2 cellular contexts compared by ENCODE assay signal in the genomic region with DNA sequence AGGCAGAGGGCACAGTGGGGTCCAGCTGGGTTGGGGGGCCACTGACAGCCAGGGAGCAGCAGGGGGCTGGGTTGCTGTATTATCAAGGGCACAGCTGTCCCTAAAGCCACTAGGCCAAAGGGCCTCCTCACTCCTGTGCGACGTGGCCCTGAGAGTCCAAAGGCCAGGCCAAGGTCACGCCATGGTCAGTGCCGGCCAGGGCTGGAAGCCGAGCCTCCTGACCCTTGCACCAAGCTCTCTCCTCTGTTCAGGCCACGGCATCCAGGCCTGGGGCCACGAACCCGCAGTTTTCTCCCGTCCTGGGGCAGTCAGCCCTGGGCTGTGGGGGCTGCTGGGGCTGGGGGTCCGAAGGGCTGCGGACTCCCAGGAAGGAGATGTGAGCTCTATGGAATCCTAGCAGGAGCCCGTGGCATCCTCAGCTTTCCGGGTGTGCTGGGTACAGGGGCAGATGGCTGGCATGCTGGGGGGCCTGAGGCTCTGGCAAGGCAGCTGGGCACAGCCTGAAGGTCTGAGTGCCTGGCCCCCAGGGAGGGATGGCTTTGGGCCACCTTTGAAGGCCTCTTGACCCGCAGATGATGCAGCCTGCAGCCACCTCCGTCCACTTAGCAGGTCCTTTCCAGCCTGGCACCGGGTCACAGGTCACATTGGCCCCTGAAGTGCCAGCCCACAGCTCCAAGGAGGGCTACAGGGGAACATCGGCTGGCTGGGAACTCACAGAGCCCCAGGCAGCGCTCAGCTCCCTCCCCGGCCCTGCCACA.
TF ChIP-seq lines count a peak whose summit lies in the region.

No MANE protein-coding gene starts in this region.

TF ChIP-seq in WTC11, 78 proteins besides CTCF, POLR2A, EP300 and RAD21 (continued from another document):
- TF ChIP-seq AR (CRISPR knock-in tag; IDR thresholded peaks at IDR 0.05) (no peak), ZBTB21 (CRISPR knock-in tag; IDR thresholded peaks at IDR 0.05; ENCODE audit: borderline replicate concordance) (no peak), ESRRA (CRISPR knock-in tag; IDR thresholded peaks at IDR 0.05; ENCODE audit: borderline replicate concordance) (no peak), FOXJ3 (CRISPR knock-in tag; IDR thresholded peaks at IDR 0.05; ENCODE audit: borderline replicate concordance) (no peak), MLX (CRISPR knock-in tag; IDR thresholded peaks at IDR 0.05) (no peak), SOX15 (CRISPR knock-in tag; IDR thresholded peaks at IDR 0.05) (no peak)

TF ChIP-seq in liver, 16 proteins besides CTCF, POLR2A, EP300 and RAD21 (continued from another document):
- TF ChIP-seq REST (IDR thresholded peaks at IDR 0.05) (no peak), FOXA1 (IDR thresholded peaks at IDR 0.05) (peak; percentile 34), RXRA (IDR thresholded peaks at IDR 0.05) (peak; percentile 98 to 99), HNF4G (IDR thresholded peaks at IDR 0.05) (peak; percentile 99), EGR1 (IDR thresholded peaks at IDR 0.05; ENCODE audit: low read depth in 2 of 2) (no peak), NR2F2 (IDR thresholded peaks at IDR 0.05) (peak; percentile 96), FOXA2 (IDR thresholded peaks at IDR 0.05) (peak; percentile 29)
